ENCODE assay signal across 1 cellular context in the genomic region with DNA sequence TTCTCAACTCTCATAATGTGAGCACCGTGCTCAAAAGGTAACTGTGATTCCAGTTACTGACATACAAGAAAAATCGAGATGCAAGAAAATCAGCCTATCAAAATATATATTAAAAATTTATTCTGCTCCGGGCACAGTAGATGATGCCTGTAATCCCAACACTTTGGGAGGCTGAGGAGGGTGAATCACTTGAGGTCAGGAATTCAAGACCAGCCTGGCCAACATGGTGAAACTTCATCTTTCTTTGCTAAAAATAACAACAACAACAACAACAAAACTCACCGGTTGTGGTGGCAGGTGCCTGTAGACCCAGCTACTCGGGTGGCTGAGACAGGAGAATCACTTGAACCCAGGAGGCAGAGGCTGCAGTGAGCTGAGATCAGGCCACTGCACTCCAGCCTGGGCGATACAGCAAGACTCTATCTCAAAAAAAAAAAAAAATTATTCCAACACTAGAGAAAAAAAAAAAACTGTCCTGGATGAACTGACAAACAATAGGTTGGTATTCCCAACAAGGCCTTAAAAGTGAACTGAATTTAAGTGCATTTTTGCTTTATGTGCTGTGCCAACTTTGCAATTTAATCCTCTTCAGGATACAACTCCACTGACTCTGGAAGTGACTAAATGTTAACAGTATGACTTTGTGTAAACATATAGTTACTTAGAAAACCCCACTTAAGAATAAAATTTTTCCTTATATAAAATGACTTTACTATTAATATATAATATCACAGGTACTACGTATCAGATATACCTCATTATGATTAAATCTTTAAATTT.
TF ChIP-seq lines count a peak whose summit lies in the region.

No MANE protein-coding gene starts in this region.

TF ChIP-seq in endothelial cell of umbilical vein, 7 proteins besides CTCF, POLR2A, EP300 and RAD21:
- TF ChIP-seq MAX (IDR thresholded peaks at IDR 0.05; ENCODE audit: insufficient read depth, insufficient read length) (no peak), POLR2AphosphoS5 (IDR thresholded peaks at IDR 0.05; ENCODE audit: insufficient read depth, low read depth, low read length) (no peak), EZH2 (IDR thresholded peaks at IDR 0.05; ENCODE audit: borderline replicate concordance, low read depth, low read length, severe bottlenecking) (no peak), GATA2 (IDR thresholded peaks at IDR 0.05; ENCODE audit: insufficient read depth, insufficient read length, low read depth, low read length) (no peak), MYC (IDR thresholded peaks at IDR 0.05; ENCODE audit: low read depth, low read length) (no peak), JUN (IDR thresholded peaks at IDR 0.05; ENCODE audit: borderline replicate concordance, insufficient read depth, insufficient read length, low read depth) (no peak), FOS (IDR thresholded peaks at IDR 0.05; ENCODE audit: borderline replicate concordance, insufficient read depth, low read length) (no peak)
